In genomic region chr1:28233264-28233606, GRCh38 we compare ENCODE assay signal across 8 cellular contexts. TPM values are rescaled to one million over a fixed set of nuclear protein-coding genes. Genes with fewer than 3 reads are reported as not detected.
A peak's percentile ranks its signal among the peaks of the same experiment; 100 is the strongest.
DNase-seq lines count a peak whose midpoint lies in the region; ATAC-seq and TF ChIP-seq lines count a peak whose summit lies in the region.

No MANE protein-coding gene starts in this region.

- H3K36me3 ChIP-seq in right lobe of liver (peaks cover 0 to 11% (median 4%) of the 10 kb centered on the region in 4 donors), thymus (ENCODE audit: control insufficient read depth, insufficient read depth) (peaks cover under 1% of the 10 kb centered on the region)

- peak overlapping the region; percentile 99 for H3K4me3 Mint-ChIP-seq in activated T-cell treated with anti-CD3 and anti-CD28 coated beads, Interleukin-2, amount 50 U/mL, for 24 hours
- H3K4me3 Mint-ChIP-seq in activated naive CD8-positive, alpha-beta T cell treated with anti-CD3 and anti-CD28 coated beads, Interleukin-2, amount 50 U/mL, for 24 hours, result peak overlapping the region; percentile 48

- no peak for TF ChIP-seq CTCF in right lobe of liver (IDR thresholded peaks at IDR 0.05)
- TF ChIP-seq CTCF in GM20000 (IDR thresholded peaks at IDR 0.05; ENCODE audit: extremely low read depth, missing control alignments), result no peak

- no peaks in the 10 kb centered on the region for H3K27me3 Mint-ChIP-seq in activated T-cell treated with anti-CD3 and anti-CD28 coated beads, Interleukin-2, amount 50 U/mL, for 24 hours
- H3K27me3 Mint-ChIP-seq in activated naive CD8-positive, alpha-beta T cell treated with anti-CD3 and anti-CD28 coated beads, Interleukin-2, amount 50 U/mL, for 24 hours, result peaks cover 2% of the 10 kb centered on the region

- intact Hi-C loops in right lobe of liver (cut with DNase I), result no loop called here

- peaks cover 36% of the 10 kb centered on the region for H3K4me1 Mint-ChIP-seq in activated T-cell treated with anti-CD3 and anti-CD28 coated beads, Interleukin-2, amount 50 U/mL, for 24 hours (ENCODE audit: low read depth)
- H3K4me1 Mint-ChIP-seq in activated naive CD8-positive, alpha-beta T cell treated with anti-CD3 and anti-CD28 coated beads, Interleukin-2, amount 50 U/mL, for 24 hours, result peaks cover 35% of the 10 kb centered on the region

- H3K27me3 ChIP-seq in right lobe of liver (no peaks in the 10 kb centered on the region), thymus (ENCODE audit: control insufficient read depth, insufficient read depth) (no peaks in the 10 kb centered on the region)

- ATAC-seq in activated naive CD8-positive, alpha-beta T cell treated with anti-CD3 and anti-CD28 coated beads, Interleukin-2, amount 50 U/mL, for 24 hours, result no peak
- no peak for ATAC-seq in right lobe of liver

- no peak for TF ChIP-seq POLR2A in right lobe of liver (IDR thresholded peaks at IDR 0.05)

- peaks cover 32% of the 10 kb centered on the region for H3K36me3 Mint-ChIP-seq in activated T-cell treated with anti-CD3 and anti-CD28 coated beads, Interleukin-2, amount 50 U/mL, for 24 hours (ENCODE audit: low read depth)
- peaks cover 21% of the 10 kb centered on the region for H3K36me3 Mint-ChIP-seq in activated naive CD8-positive, alpha-beta T cell treated with anti-CD3 and anti-CD28 coated beads, Interleukin-2, amount 50 U/mL, for 24 hours (ENCODE audit: low read depth)

- no peak for DNase-seq in activated T-cell treated with anti-CD3 and anti-CD28 coated beads, Interleukin-2, amount 50 U/mL, for 24 hours
- DNase-seq in activated T-cell treated with anti-CD3 and anti-CD28 coated beads for 4 hours (no peak), right lobe of liver (no peak), GM20000 (ENCODE audit: low spot score) (no peak), CD1c-positive myeloid dendritic cell (ENCODE audit: extremely low spot score) (no peak)
- DNase-seq in activated naive CD8-positive, alpha-beta T cell treated with anti-CD3 and anti-CD28 coated beads, Interleukin-2, amount 50 U/mL, for 24 hours, result no peak
- DNase-seq in NK-92 treated with Interleukin-12 subunit alpha and Interleukin-12 subunit beta, amount 100 ng/mL, for 24 hours (lab: John Stamatoyannopoulos, UW), result no peak

- no peaks in the 10 kb centered on the region for H3K9me3 ChIP-seq in right lobe of liver
- H3K9me3 ChIP-seq in thymus (ENCODE audit: control insufficient read depth), result peaks cover 2% of the 10 kb centered on the region

- 32% methylated on average over 6 of the region's 14 CpGs for WGBS in right lobe of liver (ENCODE audit: insufficient coverage, low coverage, low lambda C conversion rate, missing lambda C conversion rate)
- 77% methylated on average over 14 of the region's 14 CpGs for WGBS in thymus

- H3K27ac Mint-ChIP-seq in activated T-cell treated with anti-CD3 and anti-CD28 coated beads, Interleukin-2, amount 50 U/mL, for 24 hours, result peak overlapping the region; percentile 75
- no peak overlapping the region for H3K27ac Mint-ChIP-seq in activated naive CD8-positive, alpha-beta T cell treated with anti-CD3 and anti-CD28 coated beads, Interleukin-2, amount 50 U/mL, for 24 hours

- H3K27ac ChIP-seq in right lobe of liver, result peak overlapping the region; percentile 12 to 73 (median 47)
- no peak overlapping the region for H3K27ac ChIP-seq in thymus (ENCODE audit: low read depth)

- no peaks in the 10 kb centered on the region for H3K9me3 Mint-ChIP-seq in activated T-cell treated with anti-CD3 and anti-CD28 coated beads, Interleukin-2, amount 50 U/mL, for 24 hours
- no peaks in the 10 kb centered on the region for H3K9me3 Mint-ChIP-seq in activated naive CD8-positive, alpha-beta T cell treated with anti-CD3 and anti-CD28 coated beads, Interleukin-2, amount 50 U/mL, for 24 hours

- H3K4me1 ChIP-seq in right lobe of liver (peaks cover 0 to 24% (median 8%) of the 10 kb centered on the region in 4 donors), thymus (ENCODE audit: control insufficient read depth, insufficient read depth, low read length) (peaks cover 6% of the 10 kb centered on the region)

- peak overlapping the region; percentile 85 to 89 (median 86) for H3K4me3 ChIP-seq in right lobe of liver
- H3K4me3 ChIP-seq in thymus (ENCODE audit: low read length), result peak overlapping the region; percentile 67

RNA-seq across cellular contexts. Expression of gene DNAJC8, which starts 0.4 kb away (rescaled TPM):
- total RNA-seq in right lobe of liver, result 10 to 100 TPM; 22.2 to 34.4 (median 28.2) TPM
- 104 TPM for polyA plus RNA-seq in thymus

RNA-seq across cellular contexts. Expression of gene ATP5IF1, which starts 2.7 kb away (rescaled TPM):
- 100 to 1,000 TPM in 4 of 6 experiments, 10 to 100 TPM in 2; 86.7 to 315 (median 116) TPM for total RNA-seq in right lobe of liver
- polyA plus RNA-seq in thymus, result 431 TPM

RNA-seq across cellular contexts. Expression of gene SESN2, which starts 26.1 kb away (rescaled TPM):
- total RNA-seq in right lobe of liver, result 10 to 100 TPM in 4 of 6 experiments, 1 to 10 TPM in 2; 4.5 to 17.9 (median 14.0) TPM
- polyA plus RNA-seq in thymus, result 6.7 TPM

RNA-seq across cellular contexts. Expression of gene PTAFR, which starts 56.7 kb away (rescaled TPM):
- total RNA-seq in right lobe of liver, result 1 to 10 TPM in 5 of 6 experiments, under 1 TPM in 1; 0.90 to 5.2 (median 1.9) TPM
- 3.4 TPM for polyA plus RNA-seq in thymus
